Comparison of ENCODE assay signal across 1 cellular context in genomic region chr15:31339558-31339895, GRCh38.
TF ChIP-seq lines count a peak whose summit lies in the region.

No MANE protein-coding gene starts in this region.

TF ChIP-seq in GM12878, 131 proteins besides CTCF, POLR2A, EP300 and RAD21 (continued from another document):
- TF ChIP-seq ZBTB4 (CRISPR knock-in tag; IDR thresholded peaks at IDR 0.05) (no peak), RCOR1 (conservative IDR thresholded peaks at IDR 0.05; ENCODE audit: low read depth, low read length) (no peak), ZNF384 (IDR thresholded peaks at IDR 0.05; ENCODE audit: borderline replicate concordance, low read depth, low read length) (no peak), PML (IDR thresholded peaks at IDR 0.05; ENCODE audit: low read length) (no peak), BCLAF1 (IDR thresholded peaks at IDR 0.05) (no peak), TAF1 (IDR thresholded peaks at IDR 0.05; ENCODE audit: borderline replicate concordance, low read depth, low read length) (no peak), HCFC1 (IDR thresholded peaks at IDR 0.05; ENCODE audit: low read length) (no peak), SMAD1 (IDR thresholded peaks at IDR 0.05; ENCODE audit: low read depth, partially characterized antibody) (no peak), STAT3 (IDR thresholded peaks at IDR 0.05; ENCODE audit: low read depth, low read length) (no peak), ASH2L (IDR thresholded peaks at IDR 0.05; ENCODE audit: borderline replicate concordance, low read depth) (no peak), RELA (IDR thresholded peaks at IDR 0.05; ENCODE audit: borderline replicate concordance, partially characterized antibody) (no peak), NFXL1 (IDR thresholded peaks at IDR 0.05; ENCODE audit: borderline replicate concordance) (no peak), ZNF622 (IDR thresholded peaks at IDR 0.05) (no peak), ZNF24 (IDR thresholded peaks at IDR 0.05) (no peak)
TF ChIP-seq in GM12878: peak in this region for 0.
